In genomic region chr5:2124434-2124833, GRCh38 we compare ENCODE assay signal across 27 cellular contexts.
"Had no signal": no experiment of that assay in that cellular context is flagged by ENCODE, and none has a peak within 500 bp of the region (broad histone marks: within the 10 kb centered on the region; RNA-seq: fewer than 3 reads in every experiment).

No MANE protein-coding gene starts in this region.

- ATAC-seq: left colon; left lung; lower lobe of right lung; natural killer cell; sciatic nerve; stimulated activated naive B cell treated with anti-CD40 and anti-IgM and Interleukin-4, amounts not matched to agents 10 μg/mL and 1 μg/mL and 100 μg/mL, for 72 hours had no signal

- H3K27ac ChIP-seq: left lung, lower lobe of right lung, ovary, prostate gland, skin epidermis, suprapubic skin, thoracic aorta, tibial artery, uterus had no signal

- H3K36me3 ChIP-seq: left lung, lower lobe of right lung, ovary, prostate gland, suprapubic skin, thoracic aorta, tibial artery, uterus had no signal

- H3K9me3 ChIP-seq: lower lobe of right lung, ovary, prostate gland, thoracic aorta, tibial artery, uterus had no signal

- H3K4me3 ChIP-seq: left lung, lower lobe of right lung, ovary, prostate gland, skin epidermis, suprapubic skin, thoracic aorta, tibial artery, uterus had no signal

- H3K27me3 ChIP-seq: ovary, tibial artery, uterus had no signal

- H3K4me1 ChIP-seq: left lung, lower lobe of right lung, prostate gland, suprapubic skin, tibial artery, uterus had no signal

- DNase-seq: hippocampal formation; immature natural killer cell; kidney; left colon; left lung; lower lobe of right lung; mammary epithelial cell; mesendoderm; naive B cell; natural killer cell; nephron progenitor cell; ovary; retina; right cardiac atrium; stimulated activated CD4-positive, alpha-beta T cell treated with anti-CD3 and anti-CD28 coated beads, Interleukin-12 subunit alpha, Interleukin-12 subunit beta, amount 100 ng/mL, for 4 hours; stimulated activated CD4-positive, alpha-beta T cell treated with anti-CD3 and anti-CD28 coated beads, Interleukin-15, amount 100 ng/mL, for 24 hours; stimulated activated CD4-positive, alpha-beta T cell treated with anti-CD3 and anti-CD28 coated beads, Interleukin-2, amount 100 ng/mL, for 24 hours; stimulated activated CD4-positive, alpha-beta T cell treated with anti-CD3 and anti-CD28 coated beads, Interleukin-4, amount 100 ng/mL, for 1 hour; stimulated activated naive B cell treated with anti-CD40 and anti-IgM and Interleukin-4, amounts not matched to agents 10 μg/mL and 1 μg/mL and 100 μg/mL, for 72 hours; tibial artery; trophoblast cell; uterus had no signal
